Comparison of ENCODE assay signal across 28 cellular contexts in genomic region chr22:33906954-33907353, GRCh38.
"Had no signal": no experiment of that assay in that cellular context is flagged by ENCODE, and none has a peak within 500 bp of the region (broad histone marks: within the 10 kb centered on the region; RNA-seq: fewer than 3 reads in every experiment).

No MANE protein-coding gene starts in this region.

- DNase-seq: activated CD4-positive, alpha-beta memory T cell treated with anti-CD3 and anti-CD28 coated beads, Interleukin-2, amount 10 ng/mL, durations not matched to agents 7 days and 5 days; activated CD4-positive, alpha-beta T cell treated with anti-CD3 and anti-CD28 coated beads for 4 hours; activated CD4-positive, alpha-beta T cell treated with anti-CD3 and anti-CD28 coated beads, Interleukin-2, amount 10 ng/mL, durations not matched to agents 7 days and 5 days; activated CD4-positive, alpha-beta T cell treated with anti-CD3 and anti-CD28 coated beads, Interleukin-2, amount 50 U/mL, for 4 hours; activated CD4-positive, CD25-positive, alpha-beta regulatory T cell; activated CD4-positive, CD25-positive, alpha-beta regulatory T cell treated with anti-CD3 and anti-CD28 coated beads, Interleukin-2, amount 50 U/mL, for 72 hours; activated CD8-positive, alpha-beta memory T cell treated with anti-CD3 and anti-CD28 coated beads, Interleukin-2, amount 50 U/mL, for 48 hours; activated gamma-delta T cell; activated naive CD4-positive, alpha-beta T cell; activated naive CD4-positive, alpha-beta T cell treated with anti-CD3 and anti-CD28 coated beads, Interleukin-2, amount 10 ng/mL, durations not matched to agents 7 days and 5 days; activated T-cell treated with anti-CD3 and anti-CD28 coated beads for 4 hours; activated T-cell treated with anti-CD3 and anti-CD28 coated beads, Interleukin-2, amount 50 U/mL, for 24 hours; activated T-cell treated with anti-CD3 and anti-CD28 coated beads, Interleukin-2, amount 50 U/mL, for 72 hours; amygdala; central memory CD4-positive, alpha-beta T cell; cerebellar nuclear complex; colonic mucosa; effector CD8-positive, alpha-beta T cell; esophagus squamous epithelium; foreskin melanocyte; T-helper 2 cell had no signal

- H3K4me1 Mint-ChIP-seq: activated CD4-positive, alpha-beta memory T cell treated with anti-CD3 and anti-CD28 coated beads, Interleukin-2, amount 10 ng/mL, durations not matched to agents 7 days and 5 days; activated CD4-positive, alpha-beta T cell treated with anti-CD3 and anti-CD28 coated beads, Interleukin-2, amount 10 ng/mL, durations not matched to agents 7 days and 5 days; activated naive CD4-positive, alpha-beta T cell treated with anti-CD3 and anti-CD28 coated beads, Interleukin-2, amount 10 ng/mL, durations not matched to agents 7 days and 5 days had no signal

- H3K27me3 Mint-ChIP-seq: activated CD4-positive, alpha-beta memory T cell treated with anti-CD3 and anti-CD28 coated beads, Interleukin-2, amount 10 ng/mL, durations not matched to agents 7 days and 5 days; activated CD4-positive, alpha-beta T cell treated with anti-CD3 and anti-CD28 coated beads, Interleukin-2, amount 10 ng/mL, durations not matched to agents 7 days and 5 days; activated naive CD4-positive, alpha-beta T cell treated with anti-CD3 and anti-CD28 coated beads, Interleukin-2, amount 10 ng/mL, durations not matched to agents 7 days and 5 days; brain had no signal

- H3K27me3 ChIP-seq: ascending aorta, breast epithelium, cardiac muscle cell, colonic mucosa, esophagus squamous epithelium, gastroesophageal sphincter had no signal

- H3K9me3 ChIP-seq: ascending aorta, breast epithelium, colonic mucosa, esophagus squamous epithelium, gastroesophageal sphincter had no signal

- ATAC-seq: activated naive CD4-positive, alpha-beta T cell treated with anti-CD3 and anti-CD28 coated beads, Interleukin-2, amount 50 U/mL, for 72 hours; activated T-cell treated with anti-CD3 and anti-CD28 coated beads, Interleukin-2, amount 50 U/mL, for 72 hours; gastroesophageal sphincter had no signal

- H3K27ac Mint-ChIP-seq: activated CD4-positive, alpha-beta memory T cell treated with anti-CD3 and anti-CD28 coated beads, Interleukin-2, amount 10 ng/mL, durations not matched to agents 7 days and 5 days; activated CD4-positive, alpha-beta T cell treated with anti-CD3 and anti-CD28 coated beads, Interleukin-2, amount 10 ng/mL, durations not matched to agents 7 days and 5 days; activated naive CD4-positive, alpha-beta T cell treated with anti-CD3 and anti-CD28 coated beads, Interleukin-2, amount 10 ng/mL, durations not matched to agents 7 days and 5 days; activated naive CD4-positive, alpha-beta T cell treated with anti-CD3 and anti-CD28 coated beads, Interleukin-2, amount 50 U/mL, for 72 hours; activated T-cell treated with anti-CD3 and anti-CD28 coated beads, Interleukin-2, amount 50 U/mL, for 24 hours; activated T-cell treated with anti-CD3 and anti-CD28 coated beads, Interleukin-2, amount 50 U/mL, for 72 hours; brain had no signal

- H3K9me3 Mint-ChIP-seq: activated CD4-positive, alpha-beta T cell treated with anti-CD3 and anti-CD28 coated beads, Interleukin-2, amount 10 ng/mL, durations not matched to agents 7 days and 5 days; activated naive CD4-positive, alpha-beta T cell treated with anti-CD3 and anti-CD28 coated beads, Interleukin-2, amount 10 ng/mL, durations not matched to agents 7 days and 5 days; activated naive CD4-positive, alpha-beta T cell treated with anti-CD3 and anti-CD28 coated beads, Interleukin-2, amount 50 U/mL, for 72 hours; activated T-cell treated with anti-CD3 and anti-CD28 coated beads, Interleukin-2, amount 50 U/mL, for 24 hours; activated T-cell treated with anti-CD3 and anti-CD28 coated beads, Interleukin-2, amount 50 U/mL, for 72 hours had no signal

- H3K4me1 ChIP-seq: breast epithelium, colonic mucosa had no signal

- H3K36me3 Mint-ChIP-seq: activated naive CD4-positive, alpha-beta T cell treated with anti-CD3 and anti-CD28 coated beads, Interleukin-2, amount 10 ng/mL, durations not matched to agents 7 days and 5 days; activated naive CD4-positive, alpha-beta T cell treated with anti-CD3 and anti-CD28 coated beads, Interleukin-2, amount 50 U/mL, for 72 hours had no signal

- H3K4me3 ChIP-seq: ascending aorta, breast epithelium, cardiac muscle cell, colonic mucosa, esophagus squamous epithelium, gastroesophageal sphincter had no signal

- H3K36me3 ChIP-seq: ascending aorta, breast epithelium, cardiac muscle cell, colonic mucosa, esophagus squamous epithelium, gastroesophageal sphincter had no signal

- H3K4me3 Mint-ChIP-seq: activated CD4-positive, alpha-beta memory T cell treated with anti-CD3 and anti-CD28 coated beads, Interleukin-2, amount 10 ng/mL, durations not matched to agents 7 days and 5 days; activated CD4-positive, alpha-beta T cell treated with anti-CD3 and anti-CD28 coated beads, Interleukin-2, amount 10 ng/mL, durations not matched to agents 7 days and 5 days; activated naive CD4-positive, alpha-beta T cell treated with anti-CD3 and anti-CD28 coated beads, Interleukin-2, amount 10 ng/mL, durations not matched to agents 7 days and 5 days; activated T-cell treated with anti-CD3 and anti-CD28 coated beads, Interleukin-2, amount 50 U/mL, for 24 hours; activated T-cell treated with anti-CD3 and anti-CD28 coated beads, Interleukin-2, amount 50 U/mL, for 72 hours; brain had no signal

- H3K27ac ChIP-seq: ascending aorta, breast epithelium, cardiac muscle cell, colonic mucosa, epithelial cell of prostate, esophagus squamous epithelium, gastroesophageal sphincter had no signal
